ENCODE assay signal across 8 cellular contexts in the genomic region with DNA sequence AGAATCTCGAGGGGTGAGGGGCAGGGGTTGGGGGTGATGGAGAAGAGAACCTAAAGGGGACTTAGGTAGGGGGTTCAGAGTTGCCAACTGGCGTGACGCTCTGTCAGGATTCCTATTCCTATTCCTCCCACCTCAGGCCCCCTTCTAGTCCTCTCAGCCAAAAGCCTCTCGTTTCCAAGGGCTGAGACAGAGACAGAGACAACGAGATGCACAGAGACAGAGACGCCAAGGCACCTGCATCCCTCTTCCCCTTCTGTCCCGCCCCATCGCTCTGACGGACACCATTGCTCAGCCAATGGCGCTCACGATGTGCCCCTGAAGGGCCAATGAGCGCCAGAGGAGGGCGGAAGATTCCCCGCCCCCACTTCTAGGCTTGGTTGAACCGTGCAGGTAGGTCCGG.
DNase-seq lines count a peak whose midpoint lies in the region; ATAC-seq, FAIRE-seq and TF ChIP-seq lines count a peak whose summit lies in the region.
"Not testable (repeated sequence)": the region's sequence is repeated elsewhere in the genome, so short reads cannot be mapped to it uniquely, and the experiment has no call there.

No MANE protein-coding gene starts in this region.

- in situ Hi-C loops in Panc1 (cut with HindIII; ENCODE audit: low pct_unique_long_range_greater_than_20kb, low sequenced_read_pairs), result not testable (repeated sequence)

- BruUV-seq in Panc1 (replicated peaks; lab: Mats Ljungman, UMichigan), result not testable (repeated sequence)

- H3K4me3 ChIP-seq in AG04450 (ENCODE audit: low read depth, low read length) (peak overlapping the region; percentile 52), Panc1 (ENCODE audit: low read depth in 2 of 2, low read length in 2 of 2) (peak overlapping the region in 1 of 2 experiments; percentile 37; a peak in 1 of 4 replicates), mucosa of descending colon (peak overlapping the region; percentile 46)

- TF ChIP-seq CTCF in AG04450 (IDR thresholded peaks at IDR 0.05; ENCODE audit: low read depth, low read length); Panc1 (IDR thresholded peaks at IDR 0.05); mucosa of descending colon (IDR thresholded peaks at IDR 0.05): not testable (repeated sequence)

- peak; percentile 1 for DNase-seq in AG04450 (ENCODE audit: low read depth, low spot score)
- DNase-seq in GM19239 (ENCODE audit: insufficient read length, low spot score), result peak; percentile 36
- not testable (repeated sequence) for DNase-seq in Panc1 (ENCODE audit: low read depth, low spot score)
- peak in 1 of 2 donors; percentile 88 for DNase-seq in activated T-cell treated with anti-CD3 and anti-CD28 coated beads, Interleukin-2, amount 50 U/mL, for 72 hours
- peak; percentile 78 to 95 (median 89) for DNase-seq in mucosa of descending colon
- peak; percentile 85 for DNase-seq in stimulated activated CD4-positive, alpha-beta T cell treated with anti-CD3 and anti-CD28 coated beads, Interleukin-4, amount 100 ng/mL, for 24 hours

- H3K4me3 Mint-ChIP-seq in activated T-cell treated with anti-CD3 and anti-CD28 coated beads, Interleukin-2, amount 50 U/mL, for 72 hours, result peak overlapping the region in 1 of 2 donors; percentile 90

- H3K27ac Mint-ChIP-seq in activated T-cell treated with anti-CD3 and anti-CD28 coated beads, Interleukin-2, amount 50 U/mL, for 72 hours, result peak overlapping the region; percentile 76

- peak; percentile 97 for FAIRE-seq in GM19239 (lab: Jason Lieb, UNC)

- H3K9me3 Mint-ChIP-seq in activated T-cell treated with anti-CD3 and anti-CD28 coated beads, Interleukin-2, amount 50 U/mL, for 72 hours, result not testable (repeated sequence)

- intact Hi-C loops in Panc1 (cut with micrococcal nuclease; ENCODE audit: unreplicated experiment); mucosa of descending colon (cut with DNase I, micrococcal nuclease): not testable (repeated sequence)

- H3K4me1 ChIP-seq in Panc1 (ENCODE audit: control insufficient read depth, insufficient read depth, low read length); mucosa of descending colon (ENCODE audit: low read depth): not testable (repeated sequence)

- not testable (repeated sequence) for H3K4me1 Mint-ChIP-seq in activated T-cell treated with anti-CD3 and anti-CD28 coated beads, Interleukin-2, amount 50 U/mL, for 72 hours (ENCODE audit: low read depth)

- CTCF ChIA-PET in AG04450 (lab: Charles Lee); Panc1 (lab: Charles Lee): not testable (repeated sequence)

- H3K27ac ChIP-seq in AG04450 (ENCODE audit: low read depth, low read length); Panc1 (ENCODE audit: low read length): not testable (repeated sequence)

- not testable (repeated sequence) for H3K36me3 ChIP-seq in Panc1 (ENCODE audit: control insufficient read depth, insufficient read depth, low read length); mucosa of descending colon (ENCODE audit: low read depth)

- not testable (repeated sequence) for H3K27me3 ChIP-seq in AG04450 (ENCODE audit: control insufficient read depth, insufficient read depth, low read length); Panc1 (ENCODE audit: control insufficient read depth, insufficient read depth, low read length)

- peak; percentile 95 for ATAC-seq in HG03025 (IDR thresholded peaks at IDR 0.05; ENCODE audit: low FRiP score, unreplicated experiment)
- ATAC-seq in Panc1, result peak; percentile 96
- ATAC-seq in activated T-cell treated with anti-CD3 and anti-CD28 coated beads, Interleukin-2, amount 50 U/mL, for 72 hours (replicated peaks in 1 of 2), result peak; percentile 97 to 100
- ATAC-seq in esophagus mucosa, result peak; percentile 96
- ATAC-seq in mucosa of descending colon, result peak; percentile 100

- POLR2A ChIA-PET in AG04450 (lab: Yijun Ruan, JAX); Panc1 (lab: Charles Lee): not testable (repeated sequence)

- not testable (repeated sequence) for H3K9me3 ChIP-seq in AG04450 (ENCODE audit: control insufficient read depth, insufficient read depth, low read length); Panc1 (ENCODE audit: control insufficient read depth, insufficient read depth, low read depth, low read length); mucosa of descending colon

- H3K36me3 Mint-ChIP-seq in activated T-cell treated with anti-CD3 and anti-CD28 coated beads, Interleukin-2, amount 50 U/mL, for 72 hours (ENCODE audit: insufficient read depth in 2 of 2), result not testable (repeated sequence)

- H3K27me3 Mint-ChIP-seq in activated T-cell treated with anti-CD3 and anti-CD28 coated beads, Interleukin-2, amount 50 U/mL, for 72 hours (ENCODE audit: low read depth), result not testable (repeated sequence)
